ENCODE assay signal across 18 cellular contexts in the genomic region with DNA sequence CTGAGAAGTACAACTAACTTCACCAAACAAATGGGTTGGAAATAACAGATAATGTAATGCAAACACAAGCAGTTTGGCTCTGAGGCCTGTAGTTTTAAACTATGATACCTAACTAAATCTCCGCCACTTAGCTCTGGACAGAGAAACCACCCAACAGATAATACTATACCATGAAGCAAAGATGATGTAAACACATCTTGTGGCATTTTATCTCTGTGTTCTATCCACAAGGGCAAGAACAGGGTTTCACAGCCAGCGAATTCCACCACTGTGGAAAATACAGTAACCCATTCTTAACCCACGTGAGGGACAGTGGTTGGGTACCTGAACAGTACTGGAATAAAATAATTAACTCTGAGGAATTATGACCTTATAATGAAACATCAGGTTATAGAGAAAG.
"Had no signal": no experiment of that assay in that cellular context is flagged by ENCODE, and none has a peak within 500 bp of the region (broad histone marks: within the 10 kb centered on the region; RNA-seq: fewer than 3 reads in every experiment).

No MANE protein-coding gene starts in this region.

- H3K4me1 ChIP-seq: colonic mucosa, testis had no signal

- H3K4me3 ChIP-seq: colonic mucosa, hepatocyte, testis had no signal

- H3K9me3 ChIP-seq: colonic mucosa, neutrophil, testis had no signal

- H3K27me3 ChIP-seq: colonic mucosa, hepatocyte, neutrophil, testis had no signal

- ATAC-seq: left colon; naive thymus-derived CD4-positive, alpha-beta T cell; right cardiac atrium; stimulated activated effector memory CD8-positive, alpha-beta T cell treated with anti-CD3 and anti-CD28 coated beads, Interleukin-12 subunit alpha, Interleukin-12 subunit beta, amount 100 ng/mL, for 72 hours; stimulated activated naive CD8-positive, alpha-beta T cell treated with anti-CD3 and anti-CD28 coated beads, Interleukin-15, Interleukin-2, amounts not matched to agents 100 U/mL and 50 U/mL, for 24 hours had no signal

- DNase-seq: colonic mucosa; effector CD4-positive, alpha-beta T cell; endodermal cell; erythroblast; foreskin melanocyte; head of caudate nucleus; left colon; mesendoderm; naive thymus-derived CD4-positive, alpha-beta T cell; posterior cingulate gyrus; right cardiac atrium; stimulated activated CD4-positive, alpha-beta T cell treated with anti-CD3 and anti-CD28 coated beads, Interleukin-4, amount 100 ng/mL, for 1 hour; stimulated activated CD8-positive, alpha-beta memory T cell treated with anti-CD3 and anti-CD28 coated beads, Interleukin-4, amount 100 ng/mL, for 48 hours; stimulated activated naive CD8-positive, alpha-beta T cell treated with anti-CD3 and anti-CD28 coated beads, Interleukin-15, Interleukin-2, amounts not matched to agents 100 U/mL and 50 U/mL, for 24 hours; testis had no signal

- H3K36me3 ChIP-seq: colonic mucosa, neutrophil had no signal

- H3K27ac ChIP-seq: colonic mucosa, neutrophil, testis had no signal
